In the genomic region with DNA sequence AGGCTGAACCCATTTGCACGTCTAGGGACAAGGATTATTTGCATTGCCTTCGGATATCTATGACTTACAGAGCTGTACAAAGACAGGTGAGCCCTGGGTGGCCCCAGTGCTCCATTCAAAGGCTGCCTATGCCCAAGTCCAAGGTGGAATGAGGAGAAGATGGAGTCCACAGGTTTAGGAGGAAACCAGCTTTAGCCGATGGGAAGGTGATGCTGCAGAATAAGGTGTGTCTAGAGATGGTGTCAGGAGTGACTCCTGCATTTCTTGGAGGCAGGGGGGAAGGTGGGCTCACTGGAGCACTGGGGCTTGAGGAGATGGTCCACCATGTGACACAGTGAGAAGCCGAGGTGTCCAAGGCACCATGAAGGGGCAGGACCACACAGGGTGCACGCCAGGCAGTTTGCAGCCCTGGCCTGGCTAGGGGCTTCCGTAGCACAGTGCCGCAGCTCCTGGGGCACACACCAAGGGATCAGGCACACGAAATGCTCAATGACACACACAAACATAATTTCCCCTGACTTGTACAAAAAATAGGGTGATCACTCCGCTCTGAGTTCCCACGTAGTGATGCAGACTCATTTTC, we compare ENCODE assay signal across 15 cellular contexts. TPM values are rescaled to one million over a fixed set of nuclear protein-coding genes. Genes with fewer than 3 reads are reported as not detected.
A peak's percentile ranks its signal among the peaks of the same experiment; 100 is the strongest.
DNase-seq lines count a peak whose midpoint lies in the region; ATAC-seq, FAIRE-seq and TF ChIP-seq lines count a peak whose summit lies in the region.
"Had no signal": no experiment of that assay in that cellular context is flagged by ENCODE, and none has a peak within 500 bp of the region (broad histone marks: within the 10 kb centered on the region; RNA-seq: fewer than 3 reads in every experiment).

No MANE protein-coding gene starts in this region.

- no peak overlapping the region for H2AFZ ChIP-seq in hepatocyte

- WGBS in spleen, 5 donors: 87 to 90% (median 89%) methylated on average over 10 of the region's 10 CpGs
- 89% methylated on average over 10 of the region's 10 CpGs for WGBS in hepatocyte (ENCODE audit: low lambda C conversion rate, missing lambda C conversion rate)

- peaks cover 96% of the 10 kb centered on the region for H3K4me1 Mint-ChIP-seq in activated CD4-positive, alpha-beta T cell treated with anti-CD3 and anti-CD28 coated beads, Interleukin-2, amount 10 ng/mL, durations not matched to agents 7 days and 5 days
- H3K4me1 Mint-ChIP-seq in WTC11: peaks cover 86% of the 10 kb centered on the region

- H3K9me3 Mint-ChIP-seq in activated CD4-positive, alpha-beta T cell treated with anti-CD3 and anti-CD28 coated beads, Interleukin-2, amount 10 ng/mL, durations not matched to agents 7 days and 5 days: no peaks in the 10 kb centered on the region
- no peaks in the 10 kb centered on the region for H3K9me3 Mint-ChIP-seq in WTC11

- H3K36me3 ChIP-seq in duodenal mucosa (ENCODE audit: control insufficient read depth in 1 of 2, insufficient read depth in 2 of 2, low read length in 2 of 2): no peaks in the 10 kb centered on the region
- peaks cover 0 to 8% (median 0%) of the 10 kb centered on the region in 6 donors for H3K36me3 ChIP-seq in spleen
- H3K36me3 ChIP-seq in hepatocyte (replicated peaks; ENCODE audit: insufficient read depth, low read depth): no peaks in the 10 kb centered on the region

- POLR2A ChIA-PET in activated CD4-positive, alpha-beta T cell treated with anti-CD3 and anti-CD28 coated beads, Interleukin-2, amount 10 ng/mL, durations not matched to agents 7 days and 5 days (lab: Charles Lee): interaction anchor here (1.5 kb wide), 1 partner anchor 14 kb away, joined by 3 read pairs; no protein-coding TSS in a partner anchor
- POLR2A ChIA-PET in WTC11 (lab: Charles Lee): no interaction called here

- peaks cover 90% of the 10 kb centered on the region for H3K36me3 Mint-ChIP-seq in activated CD4-positive, alpha-beta T cell treated with anti-CD3 and anti-CD28 coated beads, Interleukin-2, amount 10 ng/mL, durations not matched to agents 7 days and 5 days (ENCODE audit: low read depth)
- peaks cover 5% of the 10 kb centered on the region; the same call in 1 of the 2 replicates for H3K36me3 Mint-ChIP-seq in WTC11

- TF ChIP-seq CTCF in WTC11 (IDR thresholded peaks at IDR 0.05) (no peak), spleen (IDR thresholded peaks at IDR 0.05 in 8 of 11, conservative IDR thresholded peaks at IDR 0.05 in 3 of 11) (no peak), GM13977 (IDR thresholded peaks at IDR 0.05; ENCODE audit: extremely low read depth, insufficient read depth, missing control alignments) (no peak), hepatocyte (IDR thresholded peaks at IDR 0.05; ENCODE audit: poor library complexity) (no peak)

- H3K27me3 ChIP-seq in duodenal mucosa (ENCODE audit: control insufficient read depth in 1 of 2, insufficient read depth in 2 of 2, low read length in 2 of 2) (no peaks in the 10 kb centered on the region), spleen (replicated peaks in 1 of 7) (no peaks in the 10 kb centered on the region), hepatocyte (no peaks in the 10 kb centered on the region)

- H3K27me3 Mint-ChIP-seq in activated CD4-positive, alpha-beta T cell treated with anti-CD3 and anti-CD28 coated beads, Interleukin-2, amount 10 ng/mL, durations not matched to agents 7 days and 5 days: no peaks in the 10 kb centered on the region
- H3K27me3 Mint-ChIP-seq in WTC11 (ENCODE audit: low read depth): no peaks in the 10 kb centered on the region

- no peak for FAIRE-seq in urothelium cell line (lab: Jason Lieb, UNC)
- FAIRE-seq: TTC549 had no signal

- no peaks in the 10 kb centered on the region for H3K9me2 ChIP-seq in hepatocyte (replicated peaks; ENCODE audit: insufficient read depth)

- H3K4me1 ChIP-seq in duodenal mucosa (ENCODE audit: control insufficient read depth in 1 of 2, insufficient read depth in 2 of 2, low read length in 2 of 2) (peaks cover 41 to 48% of the 10 kb centered on the region in 2 donors), spleen (peaks cover 44 to 100% (median 92%) of the 10 kb centered on the region in 6 donors), hepatocyte (ENCODE audit: insufficient read depth) (no peaks in the 10 kb centered on the region)

- peak overlapping the region; percentile 94 for H3K27ac Mint-ChIP-seq in activated CD4-positive, alpha-beta T cell treated with anti-CD3 and anti-CD28 coated beads, Interleukin-2, amount 10 ng/mL, durations not matched to agents 7 days and 5 days
- H3K27ac Mint-ChIP-seq in WTC11: peak overlapping the region; percentile 43; the same call in 1 of the 2 replicates

- intact Hi-C loops in spleen (cut with DNase I; ENCODE audit: low total_unique reads): no loop called here

- no peak overlapping the region for H3K9ac ChIP-seq in duodenal mucosa (ENCODE audit: low read depth in 1 of 2, low read length in 2 of 2)

- peaks cover 16% of the 10 kb centered on the region for H3K79me2 ChIP-seq in hepatocyte

- H3K4me3 ChIP-seq in duodenal mucosa (ENCODE audit: low read depth in 1 of 2, low read length in 2 of 2) (no peak overlapping the region), spleen (no peak overlapping the region), hepatocyte (no peak overlapping the region)
- H3K4me3 ChIP-seq: skin epidermis had no signal

- in situ Hi-C loops in GM13977 (cut with MboI; ENCODE audit: low pct_unique_long_range_greater_than_20kb, low sequenced_read_pairs, unreplicated experiment): no loop called here

- H3K4me3 Mint-ChIP-seq in activated CD4-positive, alpha-beta T cell treated with anti-CD3 and anti-CD28 coated beads, Interleukin-2, amount 10 ng/mL, durations not matched to agents 7 days and 5 days: peak overlapping the region; percentile 24
- no peak overlapping the region for H3K4me3 Mint-ChIP-seq in WTC11

- peak overlapping the region; percentile 33 for H3K27ac ChIP-seq in duodenal mucosa (ENCODE audit: low read depth, low read length)
- H3K27ac ChIP-seq in spleen: peak overlapping the region in 7 of 8 donors; percentile 56 to 97 (median 95)
- H3K27ac ChIP-seq in hepatocyte: no peak overlapping the region

- no peak for DNase-seq in activated CD4-positive, alpha-beta T cell treated with anti-CD3 and anti-CD28 coated beads, Interleukin-2, amount 10 ng/mL, durations not matched to agents 7 days and 5 days
- DNase-seq in activated CD4-positive, alpha-beta T cell treated with anti-CD3 and anti-CD28 coated beads for 48 hours: no peak
- DNase-seq in WTC11 (ENCODE audit: low spot score) (no peak), spleen (no peak), GM13977 (ENCODE audit: low spot score) (no peak), hepatocyte (ENCODE audit: low spot score) (no peak), urothelium cell line (ENCODE audit: low spot score) (no peak)
- DNase-seq: DMS 273 treated with DMSO at 0.1 percent for 48 hours; effector CD8-positive, alpha-beta T cell; Kasumi-1; NCI-H1694 had no signal

- no peak overlapping the region for H3K4me2 ChIP-seq in hepatocyte

- no peak for TF ChIP-seq POLR2A in spleen (IDR thresholded peaks at IDR 0.05)

- CTCF ChIA-PET in activated CD4-positive, alpha-beta T cell treated with anti-CD3 and anti-CD28 coated beads, Interleukin-2, amount 10 ng/mL, durations not matched to agents 7 days and 5 days (lab: Charles Lee): interaction anchor here (1.0 to 1.1 kb wide), 3 partner anchors 24 to 83 kb away, joined by 3 read pairs; no protein-coding TSS in a partner anchor
- CTCF ChIA-PET in WTC11 (lab: Charles Lee): interaction anchor here (1.4 kb wide), 1 partner anchor 92 kb away, joined by 3 read pairs; no protein-coding TSS in a partner anchor

- H4K20me1 ChIP-seq in hepatocyte (ENCODE audit: insufficient read depth, poor library complexity, severe bottlenecking): no peaks in the 10 kb centered on the region

- ATAC-seq in WTC11: no peak
- ATAC-seq: HCT116 had no signal

- H3K9me3 ChIP-seq in duodenal mucosa (ENCODE audit: control insufficient read depth in 1 of 2, low read length in 2 of 2) (no peaks in the 10 kb centered on the region), spleen (no peaks in the 10 kb centered on the region), hepatocyte (ENCODE audit: low read depth) (no peaks in the 10 kb centered on the region)

TF ChIP-seq in WTC11, 78 proteins besides CTCF, POLR2A, EP300 and RAD21 (continues in another document):
- no peak for TF ChIP-seq SMAD4 (CRISPR knock-in tag; IDR thresholded peaks at IDR 0.05)
- no peak for TF ChIP-seq IRF2 (CRISPR knock-in tag; IDR thresholded peaks at IDR 0.05; ENCODE audit: borderline replicate concordance, low read depth)
- no peak for TF ChIP-seq ZNF219 (CRISPR knock-in tag; IDR thresholded peaks at IDR 0.05; ENCODE audit: borderline replicate concordance)
- TF ChIP-seq, protein P1, sequence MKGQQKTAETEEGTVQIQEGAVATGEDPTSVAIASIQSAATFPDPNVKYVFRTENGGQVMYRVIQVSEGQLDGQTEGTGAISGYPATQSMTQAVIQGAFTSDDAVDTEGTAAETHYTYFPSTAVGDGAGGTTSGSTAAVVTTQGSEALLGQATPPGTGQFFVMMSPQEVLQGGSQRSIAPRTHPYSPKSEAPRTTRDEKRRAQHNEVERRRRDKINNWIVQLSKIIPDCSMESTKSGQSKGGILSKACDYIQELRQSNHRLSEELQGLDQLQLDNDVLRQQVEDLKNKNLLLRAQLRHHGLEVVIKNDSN (CRISPR knock-in tag; IDR thresholded peaks at IDR 0.05): no peak

RNA-seq across cellular contexts. Expression of a gene that starts 32.1 kb away (rescaled TPM):
- 100 to 1,000 TPM; 334 to 336 TPM for total RNA-seq in activated CD4-positive, alpha-beta T cell treated with anti-CD3 and anti-CD28 coated beads, Interleukin-2, amount 10 ng/mL, durations not matched to agents 7 days and 5 days
- total RNA-seq in WTC11 (2021): 60.5 to 67.8 TPM (median 65.2 TPM) in 3 replicates
- total RNA-seq in spleen: 100 to 1,000 TPM in 6 of 7 donors, 10 to 100 TPM in 1; 81.6 to 193 (median 171) TPM
- polyA plus RNA-seq in spleen: 10 to 100 TPM; 23.0 to 32.3 (median 31.5) TPM
- 9.4 and 10.0 TPM in 2 replicates for total RNA-seq in hepatocyte
- 10.1 and 10.4 TPM in 2 replicates for polyA plus RNA-seq in hepatocyte
